ENCODE assay signal across 10 cellular contexts in genomic region chr6:30829016-30829415, GRCh38. TPM values are rescaled to one million over a fixed set of nuclear protein-coding genes. Genes with fewer than 3 reads are reported as not detected.
A peak's percentile ranks its signal among the peaks of the same experiment; 100 is the strongest.
DNase-seq lines count a peak whose midpoint lies in the region; ATAC-seq lines count a peak whose summit lies in the region.
"Had no signal": no experiment of that assay in that cellular context is flagged by ENCODE, and none has a peak within 500 bp of the region (broad histone marks: within the 10 kb centered on the region; RNA-seq: fewer than 3 reads in every experiment).

No MANE protein-coding gene starts in this region.

- H3K9me3 Mint-ChIP-seq in activated T-helper 2 cell treated with anti-CD3 and anti-CD28 coated beads, Interferon-gamma antibody, Interleukin-2, Interleukin-4, amounts not matched to agents 10 μg/mL and 5 μg/mL and 100 μg/mL, durations not matched to agents 14 hours and 24 hours and 36 hours = no peaks in the 10 kb centered on the region

- peak overlapping the region; percentile 88 for H3K27ac ChIP-seq in stomach smooth muscle (ENCODE audit: low read length)
- H3K27ac ChIP-seq: HL-60 had no signal

- intact Hi-C loops in activated T-helper 2 cell treated with anti-CD3 and anti-CD28 coated beads, Interferon-gamma antibody, Interleukin-2, Interleukin-4, amounts not matched to agents 10 μg/mL and 5 μg/mL and 100 μg/mL, durations not matched to agents 14 hours and 24 hours and 36 hours (cut with micrococcal nuclease) = no loop called here
- intact Hi-C loops in left colon (cut with DNase I, micrococcal nuclease) = loop anchor here (5.0 to 10.0 kb wide), 2 partner anchors 48 to 256 kb away; no protein-coding TSS in a partner anchor

- H3K4me3 ChIP-seq in stomach smooth muscle (ENCODE audit: low read length in 2 of 2) = peak overlapping the region in 1 of 2 donors; percentile 15

- no peaks in the 10 kb centered on the region for H3K27me3 Mint-ChIP-seq in activated T-helper 2 cell treated with anti-CD3 and anti-CD28 coated beads, Interferon-gamma antibody, Interleukin-2, Interleukin-4, amounts not matched to agents 10 μg/mL and 5 μg/mL and 100 μg/mL, durations not matched to agents 14 hours and 24 hours and 36 hours (ENCODE audit: low read depth)

- peak overlapping the region; percentile 94 for H3K27ac Mint-ChIP-seq in activated T-helper 2 cell treated with anti-CD3 and anti-CD28 coated beads, Interferon-gamma antibody, Interleukin-2, Interleukin-4, amounts not matched to agents 10 μg/mL and 5 μg/mL and 100 μg/mL, durations not matched to agents 14 hours and 24 hours and 36 hours

- no peak for ATAC-seq in left colon

- peak overlapping the region; percentile 24 to 72 for H3K9ac ChIP-seq in stomach smooth muscle (ENCODE audit: low read length in 2 of 2)

- peaks cover 21% of the 10 kb centered on the region for H3K4me1 ChIP-seq in stomach smooth muscle (ENCODE audit: control insufficient read depth, insufficient read depth, low read length)

- no peaks in the 10 kb centered on the region for H3K27me3 ChIP-seq in stomach smooth muscle (ENCODE audit: control insufficient read depth in 1 of 2, insufficient read depth in 2 of 2, low read length in 2 of 2)

- H3K4me1 Mint-ChIP-seq in activated T-helper 2 cell treated with anti-CD3 and anti-CD28 coated beads, Interferon-gamma antibody, Interleukin-2, Interleukin-4, amounts not matched to agents 10 μg/mL and 5 μg/mL and 100 μg/mL, durations not matched to agents 14 hours and 24 hours and 36 hours (ENCODE audit: low read depth) = peaks cover 51% of the 10 kb centered on the region

- H3K36me3 Mint-ChIP-seq in activated T-helper 2 cell treated with anti-CD3 and anti-CD28 coated beads, Interferon-gamma antibody, Interleukin-2, Interleukin-4, amounts not matched to agents 10 μg/mL and 5 μg/mL and 100 μg/mL, durations not matched to agents 14 hours and 24 hours and 36 hours (ENCODE audit: low read depth) = peaks cover 27% of the 10 kb centered on the region

- no peaks in the 10 kb centered on the region for H3K9me3 ChIP-seq in stomach smooth muscle (ENCODE audit: control insufficient read depth in 2 of 2, low read length in 2 of 2)

- no peaks in the 10 kb centered on the region for H3K36me3 ChIP-seq in stomach smooth muscle (ENCODE audit: control insufficient read depth in 2 of 2, insufficient read depth in 2 of 2, low read length in 2 of 2)

- peak overlapping the region; percentile 86 for H3K4me3 Mint-ChIP-seq in activated T-helper 2 cell treated with anti-CD3 and anti-CD28 coated beads, Interferon-gamma antibody, Interleukin-2, Interleukin-4, amounts not matched to agents 10 μg/mL and 5 μg/mL and 100 μg/mL, durations not matched to agents 14 hours and 24 hours and 36 hours (ENCODE audit: low read depth)

- peak; percentile 64 for DNase-seq in activated CD8-positive, alpha-beta memory T cell treated with anti-CD3 and anti-CD28 coated beads for 24 hours
- no peak for DNase-seq in activated CD8-positive, alpha-beta memory T cell treated with anti-CD3 and anti-CD28 coated beads, Interleukin-2, amount 50 U/mL, for 4 hours
- no peak for DNase-seq in activated T-helper 2 cell treated with anti-CD3 and anti-CD28 coated beads, Interferon-gamma antibody, Interleukin-2, Interleukin-4, amounts not matched to agents 10 μg/mL and 5 μg/mL and 100 μg/mL, durations not matched to agents 14 hours and 24 hours and 36 hours (ENCODE audit: low spot score)
- DNase-seq in kidney tubule cell (ENCODE audit: low spot score) = peak; percentile 44
- no peak for DNase-seq in left colon
- no peak for DNase-seq in GM03348 (ENCODE audit: low spot score)
- no peak for DNase-seq in stimulated activated CD4-positive, alpha-beta T cell treated with anti-CD3 and anti-CD28 coated beads, Interleukin-1b, Interleukin-23, amount 100 ng/mL, for 48 hours
- DNase-seq: NCI-H187 treated with DMSO at 0.1 percent for 48 hours had no signal

RNA-seq across cellular contexts. Expression of gene DDR1, which starts 55.3 kb away (rescaled TPM):
- 11.3 and 13.7 TPM in 2 replicates for total RNA-seq in activated T-helper 2 cell treated with anti-CD3 and anti-CD28 coated beads, Interferon-gamma antibody, Interleukin-2, Interleukin-4, amounts not matched to agents 10 μg/mL and 5 μg/mL and 100 μg/mL, durations not matched to agents 14 hours and 24 hours and 36 hours
- 100 to 1,000 TPM; 297 to 333 TPM for total RNA-seq in left colon

Comparison
In these comparisons a context has a peak if more than half of its experiments do, and no peak if none do; other contexts are left out.
1. DNase-seq: peak in activated CD8-positive, alpha-beta memory T cell treated with anti-CD3 and anti-CD28 coated beads for 24 hours (single experiment) and kidney tubule cell (single experiment); none in activated CD8-positive, alpha-beta memory T cell treated with anti-CD3 and anti-CD28 coated beads, Interleukin-2, amount 50 U/mL, for 4 hours (single experiment), activated T-helper 2 cell treated with anti-CD3 and anti-CD28 coated beads, Interferon-gamma antibody, Interleukin-2, Interleukin-4, amounts not matched to agents 10 μg/mL and 5 μg/mL and 100 μg/mL, durations not matched to agents 14 hours and 24 hours and 36 hours (single experiment), left colon (0 of 2), GM03348 (single experiment) and stimulated activated CD4-positive, alpha-beta T cell treated with anti-CD3 and anti-CD28 coated beads, Interleukin-1b, Interleukin-23, amount 100 ng/mL, for 48 hours (single experiment).
2. RNA of gene DDR1, which starts 55.3 kb away (total RNA-seq): 297 to 333 TPM in left colon; 11.3 to 13.7 TPM in activated T-helper 2 cell treated with anti-CD3 and anti-CD28 coated beads, Interferon-gamma antibody, Interleukin-2, Interleukin-4, amounts not matched to agents 10 μg/mL and 5 μg/mL and 100 μg/mL, durations not matched to agents 14 hours and 24 hours and 36 hours; every median in the first group is over 10 times any median in the second.